Comparison of ENCODE assay signal across 25 cellular contexts in genomic region chr14:103686831-103687485, GRCh38. TPM values are rescaled to one million over a fixed set of nuclear protein-coding genes. Genes with fewer than 3 reads are reported as not detected.
A peak's percentile ranks its signal among the peaks of the same experiment; 100 is the strongest.
DNase-seq lines count a peak whose midpoint lies in the region; ATAC-seq and TF ChIP-seq lines count a peak whose summit lies in the region.
"Had no signal": no experiment of that assay in that cellular context is flagged by ENCODE, and none has a peak within 500 bp of the region (broad histone marks: within the 10 kb centered on the region; RNA-seq: fewer than 3 reads in every experiment).

No MANE protein-coding gene starts in this region.

- H3K79me2 ChIP-seq in H9 (ENCODE audit: insufficient read depth, low read length): 0 out of 2 replicates have a peak, but pooled peaks cover 2% of the 10 kb centered on the region

- no peak for TF ChIP-seq CTCF in H9 (conservative IDR thresholded peaks at IDR 0.05)
- no peak for TF ChIP-seq CTCF in retinal pigment epithelial cell (conservative IDR thresholded peaks at IDR 0.05; ENCODE audit: low read depth, low read length)

- H3T11ph ChIP-seq in H9 (ENCODE audit: low read length): no peak overlapping the region

- H2BK15ac ChIP-seq in H9 (ENCODE audit: low read depth, low read length): no peak overlapping the region

- no peaks in the 10 kb centered on the region for H3K27me3 Mint-ChIP-seq in H9 (ENCODE audit: low read depth)
- H3K27me3 Mint-ChIP-seq: activated naive CD4-positive, alpha-beta T cell treated with anti-CD3 and anti-CD28 coated beads, Interleukin-2, amount 10 ng/mL, durations not matched to agents 7 days and 5 days; stimulated activated naive CD8-positive, alpha-beta T cell treated with anti-CD3 and anti-CD28 coated beads, Interleukin-15, amount 100 ng/mL, for 72 hours had no signal

- no peak overlapping the region for H2BK5ac ChIP-seq in H9 (ENCODE audit: insufficient read length, low read length)

- H3K27me3 ChIP-seq in H9 (ENCODE audit: insufficient read depth, low read length): no peaks in the 10 kb centered on the region
- H3K27me3 ChIP-seq: colonic mucosa, upper lobe of right lung had no signal

- H3K4me3 Mint-ChIP-seq in H9: no peak overlapping the region
- H3K4me3 Mint-ChIP-seq: activated naive CD4-positive, alpha-beta T cell treated with anti-CD3 and anti-CD28 coated beads, Interleukin-2, amount 10 ng/mL, durations not matched to agents 7 days and 5 days; activated T-cell treated with anti-CD3 and anti-CD28 coated beads, Interleukin-2, amount 50 U/mL, for 4 hours; nephron; stimulated activated naive CD8-positive, alpha-beta T cell treated with anti-CD3 and anti-CD28 coated beads, Interleukin-15, amount 100 ng/mL, for 72 hours had no signal

- no peak overlapping the region for H3K4me3 ChIP-seq in retinal pigment epithelial cell (ENCODE audit: low read length)
- H3K4me3 ChIP-seq: colonic mucosa, prostate gland, upper lobe of right lung had no signal

- no peak overlapping the region for H3K23ac ChIP-seq in H9 (ENCODE audit: insufficient read length, low read depth, low read length)

- H3K36me3 Mint-ChIP-seq in H9 (ENCODE audit: insufficient read depth in 1 of 3, low read depth in 3 of 3): peaks cover 2 to 66% (median 50%) of the 10 kb centered on the region in 3 experiments; a peak in 6 of 7 replicates

- H2BK20ac ChIP-seq in H9 (ENCODE audit: low read depth, low read length, poor library complexity, severe bottlenecking): no peak overlapping the region

- H3K4me1 ChIP-seq in H9 (ENCODE audit: insufficient read depth, low read length): no peaks in the 10 kb centered on the region
- H3K4me1 ChIP-seq: colonic mucosa, prostate gland had no signal

- H2AFZ ChIP-seq in H9 (ENCODE audit: low read length): no peak overlapping the region

- WGBS in H9 (ENCODE audit: extremely low coverage, insufficient read length, low lambda C conversion rate): no CpG with 5 or more reads among the region's 19 CpGs

- H4K5ac ChIP-seq in H9 (ENCODE audit: insufficient read length, low read depth, low read length): no peak overlapping the region

- H2BK120ac ChIP-seq in H9 (ENCODE audit: low read depth, low read length, poor library complexity, severe bottlenecking): no peak overlapping the region

- DNase-seq in H9 (no peak), amniotic epithelial cell (ENCODE audit: low read depth) (peak; percentile 89), iris pigment epithelial cell (ENCODE audit: low read depth) (peak; percentile 82), retinal pigment epithelial cell (ENCODE audit: low read depth) (peak; percentile 53), SW480 (ENCODE audit: low spot score) (no peak), HuH-7 (ENCODE audit: low spot score) (no peak)
- DNase-seq: activated CD4-positive, CD25-positive, alpha-beta regulatory T cell; activated naive CD4-positive, alpha-beta T cell treated with anti-CD3 and anti-CD28 coated beads, Interleukin-2, amount 10 ng/mL, durations not matched to agents 7 days and 5 days; activated T-cell treated with anti-CD3 and anti-CD28 coated beads, Interleukin-2, amount 50 U/mL, for 4 hours; colonic mucosa; COR-L47; DND-41; foreskin fibroblast; kidney glomerular epithelial cell; NCI-H1436; NCI-H526; RPMI8226; small intestine; stimulated activated CD4-positive, alpha-beta T cell treated with anti-CD3 and anti-CD28 coated beads, Interleukin-4, amount 100 ng/mL, for 24 hours; stimulated activated naive CD8-positive, alpha-beta T cell treated with anti-CD3 and anti-CD28 coated beads, Interleukin-15, amount 100 ng/mL, for 72 hours; T1000; upper lobe of right lung had no signal

- H4K91ac ChIP-seq in H9 (ENCODE audit: insufficient read length, low read depth, low read length): no peak overlapping the region

- no peak overlapping the region for H2BK12ac ChIP-seq in H9 (ENCODE audit: insufficient read length, low read depth, low read length)

- H3K4me1 Mint-ChIP-seq in H9: no peaks in the 10 kb centered on the region; a peak in 2 of 4 replicates
- H3K4me1 Mint-ChIP-seq: activated naive CD4-positive, alpha-beta T cell treated with anti-CD3 and anti-CD28 coated beads, Interleukin-2, amount 10 ng/mL, durations not matched to agents 7 days and 5 days had no signal

- no peaks in the 10 kb centered on the region for H3K9me3 Mint-ChIP-seq in H9
- H3K9me3 Mint-ChIP-seq: activated naive CD4-positive, alpha-beta T cell treated with anti-CD3 and anti-CD28 coated beads, Interleukin-2, amount 10 ng/mL, durations not matched to agents 7 days and 5 days; activated T-cell treated with anti-CD3 and anti-CD28 coated beads, Interleukin-2, amount 50 U/mL, for 4 hours; nephron; stimulated activated naive CD8-positive, alpha-beta T cell treated with anti-CD3 and anti-CD28 coated beads, Interleukin-15, amount 100 ng/mL, for 72 hours had no signal

- H3K14ac ChIP-seq in H9 (ENCODE audit: insufficient read depth, low read length): no peak overlapping the region

- peak overlapping the region in 2 of 3 experiments; percentile 75 to 80; a peak in 3 of 7 replicates for H3K27ac Mint-ChIP-seq in H9
- H3K27ac Mint-ChIP-seq: activated naive CD4-positive, alpha-beta T cell treated with anti-CD3 and anti-CD28 coated beads, Interleukin-2, amount 10 ng/mL, durations not matched to agents 7 days and 5 days; nephron; stimulated activated naive CD8-positive, alpha-beta T cell treated with anti-CD3 and anti-CD28 coated beads, Interleukin-15, amount 100 ng/mL, for 72 hours had no signal

- no peaks in the 10 kb centered on the region for H3K23me2 ChIP-seq in H9 (ENCODE audit: insufficient read length, low read depth, low read length, poor library complexity, severe bottlenecking)

- H3K56ac ChIP-seq in H9 (ENCODE audit: insufficient read length, low read depth, low read length): no peak overlapping the region

- no peak overlapping the region for H4K8ac ChIP-seq in H9 (replicated peaks; ENCODE audit: insufficient read length, low read depth, low read length)

- H3K4me2 ChIP-seq in H9 (ENCODE audit: insufficient read depth, insufficient read length, low read length): no peak overlapping the region

- H4K20me1 ChIP-seq in H9 (ENCODE audit: control insufficient read depth, insufficient read depth, insufficient read length): no peaks in the 10 kb centered on the region

- H3K79me1 ChIP-seq in H9 (ENCODE audit: insufficient read depth, low read depth, low read length, poor library complexity, severe bottlenecking): no peaks in the 10 kb centered on the region

- no peaks in the 10 kb centered on the region for H3K9me3 ChIP-seq in H9 (ENCODE audit: control insufficient read depth, low read depth, low read length)
- H3K9me3 ChIP-seq: colonic mucosa, prostate gland, upper lobe of right lung had no signal

- H3K4ac ChIP-seq in H9 (ENCODE audit: low read depth, low read length): no peak overlapping the region

- H3K18ac ChIP-seq in H9 (ENCODE audit: insufficient read length, low read depth, low read length): no peak overlapping the region

- H3K9ac ChIP-seq in H9 (ENCODE audit: extremely low read depth, insufficient read length, low read length): no peak overlapping the region

- ATAC-seq in HG03159 (IDR thresholded peaks at IDR 0.05; ENCODE audit: unreplicated experiment): no peak
- ATAC-seq: activated T-cell treated with anti-CD3 and anti-CD28 coated beads, Interleukin-2, amount 50 U/mL, for 4 hours; stimulated activated naive CD8-positive, alpha-beta T cell treated with anti-CD3 and anti-CD28 coated beads, Interleukin-15, amount 100 ng/mL, for 72 hours; upper lobe of right lung had no signal

- H3K27ac ChIP-seq in H9 (ENCODE audit: insufficient read length, low read depth, low read length): no peak overlapping the region
- H3K27ac ChIP-seq: colonic mucosa, prostate gland, upper lobe of right lung had no signal

- no peak overlapping the region for H2AK5ac ChIP-seq in H9 (ENCODE audit: insufficient read length, low read length)

RNA-seq across cellular contexts. Expression of gene XRCC3, which starts 28.3 kb away (rescaled TPM):
- 42.6 and 45.3 TPM in 2 replicates for total RNA-seq in H9 (2021)

RNA-seq across cellular contexts. Expression of gene ZFYVE21, which starts 28.7 kb away (rescaled TPM):
- 49.7 and 50.5 TPM in 2 replicates for total RNA-seq in H9 (2021)

RNA-seq across cellular contexts. Expression of gene KLC1, which starts 57.9 kb away (rescaled TPM):
- 135 and 143 TPM in 2 replicates for total RNA-seq in H9 (2021)

Comparison
In these comparisons a context has a peak if more than half of its experiments do, and no peak if none do; other contexts are left out.
1. DNase-seq: peak in amniotic epithelial cell (single experiment), iris pigment epithelial cell (single experiment) and retinal pigment epithelial cell (single experiment); none in H9 (single experiment), SW480 (single experiment) and HuH-7 (single experiment).